In the genomic region with DNA sequence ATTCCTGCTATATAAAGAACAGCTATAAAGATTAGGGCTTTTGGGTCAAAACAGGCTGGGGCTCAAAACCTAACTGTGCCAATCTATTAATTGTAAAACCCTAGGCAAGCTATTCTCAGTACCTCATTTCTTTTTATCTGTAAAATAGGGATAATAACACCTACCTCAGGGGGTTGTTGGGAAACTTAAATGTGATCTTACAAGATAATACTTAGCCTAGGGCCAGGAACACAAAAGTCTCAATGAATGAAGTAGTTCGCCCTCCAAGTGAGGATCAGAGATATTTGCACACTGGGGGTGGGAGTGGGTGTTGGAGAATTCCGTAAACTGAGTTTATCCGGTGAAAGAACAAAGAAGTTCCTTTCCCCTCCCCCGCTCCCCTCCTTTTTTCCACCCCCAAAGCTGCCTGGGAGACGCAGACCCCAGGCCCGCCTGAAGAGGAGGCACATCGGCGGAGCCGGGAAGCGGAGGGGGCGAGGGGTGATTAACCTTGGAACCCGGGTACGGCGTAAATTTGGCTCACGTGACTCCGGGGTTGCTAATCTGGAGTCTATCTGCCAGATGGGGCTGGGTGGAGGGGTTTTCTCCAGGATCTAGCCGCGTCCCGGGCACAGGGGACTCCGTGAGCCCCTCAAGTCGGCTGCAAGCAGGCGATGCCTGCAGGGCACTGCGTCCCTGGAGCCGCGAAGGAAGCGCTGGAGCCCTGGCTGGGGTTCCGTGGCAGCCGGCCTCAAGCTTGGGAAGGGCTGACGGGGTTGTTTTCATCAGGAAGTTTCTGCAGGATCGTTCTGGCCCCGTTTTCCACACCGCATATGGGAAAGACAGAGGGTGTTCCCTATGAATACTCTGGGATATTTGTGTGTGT, we compare ENCODE assay signal across 8 cellular contexts. TPM values are rescaled to one million over a fixed set of nuclear protein-coding genes. Genes with fewer than 3 reads are reported as not detected.
DNase-seq lines count a peak whose midpoint lies in the region; ATAC-seq lines count a peak whose summit lies in the region.

No MANE protein-coding gene starts in this region.

- no peaks in the 10 kb centered on the region for H3K9me3 ChIP-seq in SJCRH30 (replicated peaks)

- peak; percentile 25 for ATAC-seq in left ventricle myocardium superior
- ATAC-seq in HG03571 (IDR thresholded peaks at IDR 0.05; ENCODE audit: unreplicated experiment): no peak

- H3K27ac ChIP-seq in SJCRH30: peak overlapping the region; percentile 74

- no peaks in the 10 kb centered on the region for H3K36me3 ChIP-seq in SJCRH30

- H3K4me1 ChIP-seq in SJCRH30: peaks cover 9% of the 10 kb centered on the region

- intact Hi-C loops in left ventricle myocardium superior (cut with micrococcal nuclease): loop anchor here (10.0 kb wide), 1 partner anchor 97 kb away; no protein-coding TSS in a partner anchor

- peak; percentile 44 for DNase-seq in EH (ENCODE audit: low read depth)
- DNase-seq in SJCRH30: peak; percentile 66 to 73
- DNase-seq in left ventricle myocardium superior: peak; percentile 62
- peak; percentile 76 for DNase-seq in retina
- DNase-seq in T1000 (lab: John Stamatoyannopoulos, UW): no peak
- DNase-seq in NCI-H187 (lab: John Stamatoyannopoulos, UW): no peak
- no peak for DNase-seq in ACHN

- in situ Hi-C loops in ACHN (cut with HindIII; ENCODE audit: low pct_ligation_motif_present, low pct_unique_long_range_greater_than_20kb, low sequenced_read_pairs): no loop called here

- peak overlapping the region; percentile 78 for H3K4me3 ChIP-seq in SJCRH30

- H3K27me3 ChIP-seq in SJCRH30: no peaks in the 10 kb centered on the region

RNA-seq across cellular contexts. Expression of gene PODXL, which starts 1.3 kb away (rescaled TPM):
- total RNA-seq in SJCRH30 (2014; rRNA removed; shearing (Covaris generic)): 71.1 and 78.1 TPM in 2 replicates
- total RNA-seq in left ventricle myocardium superior: 61.2 TPM

Comparison
In these comparisons a context has a peak if more than half of its experiments do, and no peak if none do; other contexts are left out.
1. DNase-seq: peak in EH (single experiment), SJCRH30 (2 of 2), left ventricle myocardium superior (single experiment) and retina (single experiment); none in T1000 (single experiment), NCI-H187 (0 of 2) and ACHN (single experiment).